In the genomic region with DNA sequence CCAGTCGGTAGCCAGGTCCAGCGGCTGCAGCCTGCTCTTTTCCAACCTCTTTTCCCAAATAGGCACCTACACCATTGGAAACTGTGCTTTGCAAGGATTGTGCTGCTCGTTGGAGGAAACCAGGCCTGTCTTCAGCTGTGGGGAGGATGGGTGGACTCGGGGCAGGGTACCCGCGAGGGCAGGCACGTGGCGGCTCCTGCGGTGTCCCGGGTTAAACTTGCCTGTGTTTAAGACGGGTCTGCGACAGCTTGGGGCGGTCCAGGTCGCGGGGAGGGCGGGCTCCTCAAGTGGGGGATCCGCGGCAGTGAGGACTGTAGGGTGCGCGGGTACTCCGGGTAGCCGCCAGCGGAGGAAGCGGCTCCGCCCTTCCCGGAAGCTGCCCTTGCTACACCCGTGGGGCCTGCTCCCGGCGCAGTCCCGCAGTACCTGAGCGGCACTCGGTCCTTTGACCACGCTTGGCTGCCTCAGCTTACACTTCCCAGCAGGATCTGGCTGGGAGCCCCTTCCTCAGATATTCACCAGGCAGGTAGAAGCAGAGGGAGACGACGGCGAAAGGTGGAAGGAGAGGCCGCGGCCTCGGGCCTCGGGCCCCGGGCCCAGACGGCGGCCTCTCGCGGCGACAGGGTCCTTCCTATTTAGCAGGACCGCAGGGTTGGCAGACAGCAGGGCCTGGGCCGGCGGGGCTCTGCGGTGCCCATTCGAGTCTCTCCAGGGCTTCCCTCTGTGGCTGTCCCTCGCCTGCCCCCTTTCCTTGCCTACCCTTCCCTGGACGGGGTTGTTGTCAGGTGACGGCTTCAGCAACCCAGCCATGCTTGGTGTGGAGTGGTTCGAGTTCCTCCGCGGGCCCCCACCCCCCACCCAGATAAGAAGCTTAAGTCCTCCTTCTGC, we compare ENCODE assay signal across 12 cellular contexts. TPM values are rescaled to one million over a fixed set of nuclear protein-coding genes. Genes with fewer than 3 reads are reported as not detected.
DNase-seq lines count a peak whose midpoint lies in the region; ATAC-seq and TF ChIP-seq lines count a peak whose summit lies in the region.
"Had no signal": no experiment of that assay in that cellular context is flagged by ENCODE, and none has a peak within 500 bp of the region (broad histone marks: within the 10 kb centered on the region; RNA-seq: fewer than 3 reads in every experiment).

No MANE protein-coding gene starts in this region.

- H3K27me3 ChIP-seq in HAP-1 (ENCODE audit: low read depth) (no peaks in the 10 kb centered on the region), endodermal cell (ENCODE audit: control insufficient read depth, insufficient read depth, low read length, poor library complexity, severe bottlenecking) (peaks cover 86% of the 10 kb centered on the region), MG63 (no peaks in the 10 kb centered on the region)

- DNase-seq in COLO668 (lab: John Stamatoyannopoulos, UW; ENCODE audit: unreplicated experiment) (peak; percentile 88), HAP-1 (ENCODE audit: low spot score in 2 of 2) (no peak), endodermal cell (peak; percentile 69), natural killer cell (no peak), DMS 273 treated with DMSO at 0.1 percent for 48 hours (lab: John Stamatoyannopoulos, UW) (no peak), kidney tubule cell (ENCODE audit: low spot score) (no peak), MG63 (no peak)
- DNase-seq: activated CD4-positive, alpha-beta T cell treated with anti-CD3 and anti-CD28 coated beads, Interleukin-2, amount 10 ng/mL, durations not matched to agents 7 days and 5 days; DND-41; IMR-90 had no signal

- intact Hi-C loops in natural killer cell (cut with micrococcal nuclease) = no loop called here

- H3K9me3 Mint-ChIP-seq in endodermal cell (no peaks in the 10 kb centered on the region), natural killer cell (peaks cover 0 to 2% of the 10 kb centered on the region in 2 donors)

- no peak overlapping the region for H3K27ac ChIP-seq in endodermal cell (ENCODE audit: low read depth, low read length)

- peaks cover 28% of the 10 kb centered on the region for H3K4me1 ChIP-seq in HAP-1
- no peaks in the 10 kb centered on the region for H3K4me1 ChIP-seq in endodermal cell (ENCODE audit: control insufficient read depth, insufficient read depth, low read length)

- TF ChIP-seq CTCF in endodermal cell (conservative IDR thresholded peaks at IDR 0.05) (no peak), natural killer cell (IDR thresholded peaks at IDR 0.05) (no peak)

- no peaks in the 10 kb centered on the region for H3K36me3 Mint-ChIP-seq in endodermal cell (ENCODE audit: low read depth)
- peaks cover 11% of the 10 kb centered on the region for H3K36me3 Mint-ChIP-seq in natural killer cell

- H3K4me3 Mint-ChIP-seq in endodermal cell (peak overlapping the region; percentile 69), natural killer cell (peak overlapping the region; percentile 35)

- H3K36me3 ChIP-seq in HAP-1 (replicated peaks) (no peaks in the 10 kb centered on the region), endodermal cell (ENCODE audit: control insufficient read depth, insufficient read depth, low read length) (no peaks in the 10 kb centered on the region), MG63 (no peaks in the 10 kb centered on the region)

- H3K4me1 Mint-ChIP-seq in endodermal cell = peaks cover 29% of the 10 kb centered on the region
- peaks cover 0 to 14% of the 10 kb centered on the region in 2 donors for H3K4me1 Mint-ChIP-seq in natural killer cell

- no peak overlapping the region for H3K9ac ChIP-seq in endodermal cell (ENCODE audit: extremely low read depth, low read length, poor library complexity, severe bottlenecking)

- H3K4me3 ChIP-seq in HAP-1 (peak overlapping the region; percentile 40; the same call in 1 of the 2 replicates), endodermal cell (ENCODE audit: low read length) (no peak overlapping the region), MG63 (no peak overlapping the region)

- no peak for ATAC-seq in natural killer cell
- no peak for ATAC-seq in HG03025 (IDR thresholded peaks at IDR 0.05; ENCODE audit: low FRiP score, unreplicated experiment)
- ATAC-seq: Panc1 had no signal

- WGBS in endodermal cell (ENCODE audit: insufficient coverage in 1 of 2, insufficient read length in 1 of 2), 2 experiments = 20 to 23% methylated on average over 26 to 57 of the region's 57 CpGs

- H3K9me3 ChIP-seq in HAP-1 = no peaks in the 10 kb centered on the region
- H3K9me3 ChIP-seq in endodermal cell (ENCODE audit: control insufficient read depth, low read length) = no peaks in the 10 kb centered on the region
- H3K9me3 ChIP-seq in MG63 = no peaks in the 10 kb centered on the region

- H3K27me3 Mint-ChIP-seq in endodermal cell (ENCODE audit: insufficient read depth) (peaks cover 88% of the 10 kb centered on the region), natural killer cell (ENCODE audit: low read depth in 2 of 2) (peaks cover 49 to 59% of the 10 kb centered on the region in 2 donors)

- in situ Hi-C loops in HAP-1 (cut with MboI; ENCODE audit: low sequenced_read_pairs) = loop anchor here (5.0 kb wide), 1 partner anchor 269 kb away; no protein-coding TSS in a partner anchor

- H3K27ac Mint-ChIP-seq in endodermal cell = no peak overlapping the region
- H3K27ac Mint-ChIP-seq in natural killer cell = no peak overlapping the region

RNA-seq across cellular contexts. Expression of a gene that starts 2.9 kb away (rescaled TPM):
- 10 to 100 TPM in 1 of 2 donors, 1 to 10 TPM in 1; 8.1 to 11.0 TPM for total RNA-seq in endodermal cell
- 0.50 TPM for polyA plus RNA-seq in endodermal cell (2013, experiment 1 of 2)
- 0.54 TPM for polyA plus RNA-seq in endodermal cell (2013, experiment 2 of 2)
- total RNA-seq in natural killer cell = not detected
- total RNA-seq in MG63 (2014; rRNA removed; shearing (Covaris generic); ENCODE audit: low replicate concordance) = not detected in 2 replicates
- total RNA-seq: activated CD4-positive, alpha-beta T cell treated with anti-CD3 and anti-CD28 coated beads, Interleukin-2, amount 10 ng/mL, durations not matched to agents 7 days and 5 days had no signal

RNA-seq across cellular contexts. Expression of a gene that starts 3.3 kb away (rescaled TPM):
- total RNA-seq in endodermal cell = 10 to 100 TPM; 41.2 to 51.4 TPM
- 4.0 TPM for polyA plus RNA-seq in endodermal cell (2013, experiment 1 of 2)
- 3.4 TPM for polyA plus RNA-seq in endodermal cell (2013, experiment 2 of 2)
- total RNA-seq in natural killer cell = not detected
- total RNA-seq in MG63 (2014; rRNA removed; shearing (Covaris generic); ENCODE audit: low replicate concordance) = 0.64 TPM in 1 of 2 replicates, not detected in the other
- total RNA-seq: activated CD4-positive, alpha-beta T cell treated with anti-CD3 and anti-CD28 coated beads, Interleukin-2, amount 10 ng/mL, durations not matched to agents 7 days and 5 days had no signal

Comparison
In these comparisons a context has a peak if more than half of its experiments do, and no peak if none do; other contexts are left out.
1. DNase-seq: peak in COLO668 (single experiment) and endodermal cell (single experiment); none in HAP-1 (0 of 2), natural killer cell (single experiment), DMS 273 treated with DMSO at 0.1 percent for 48 hours (single experiment), kidney tubule cell (single experiment) and MG63 (single experiment).
2. RNA of a gene that starts 3.3 kb away (total RNA-seq): 41.2 to 51.4 TPM in endodermal cell; not detected in natural killer cell and 0.64 TPM in MG63; every median in the first group is over 10 times any median in the second.